ENCODE assay signal across 1 cellular context in the genomic region with DNA sequence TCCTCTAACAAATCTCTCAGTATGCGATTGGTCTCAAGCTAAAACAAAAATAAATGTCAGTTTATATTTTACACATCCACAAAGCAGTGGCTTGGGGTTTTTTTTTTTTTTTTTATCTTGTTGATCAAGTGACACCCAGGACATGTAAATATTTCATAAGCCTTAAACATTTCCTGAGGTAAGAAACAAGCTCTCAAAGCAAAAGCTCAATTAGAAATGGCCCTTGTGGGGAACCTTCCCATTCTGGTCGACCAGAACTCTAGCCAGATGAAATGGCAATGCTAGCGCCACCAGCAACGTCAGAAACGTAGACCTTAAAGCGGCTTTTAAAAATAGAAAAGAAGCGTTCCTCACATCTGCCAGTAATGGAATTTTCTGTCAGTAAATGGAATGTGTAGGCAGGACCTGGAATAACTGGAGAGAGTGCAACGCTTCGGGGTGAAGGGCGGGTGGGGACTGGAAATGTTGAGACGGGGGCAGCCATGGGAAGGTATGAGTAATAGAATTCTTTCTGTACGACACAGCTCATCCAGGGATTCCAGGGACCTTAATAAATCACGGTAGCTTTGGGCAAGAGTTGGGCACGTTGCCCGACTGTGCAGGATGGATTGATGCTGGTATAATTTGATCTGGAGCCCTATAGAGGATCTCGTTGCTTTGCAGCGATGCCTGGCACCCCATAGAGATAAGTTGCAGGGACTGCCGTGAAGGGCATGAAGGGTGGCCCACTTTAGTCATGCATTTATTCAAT.
TF ChIP-seq lines count a peak whose summit lies in the region.

No MANE protein-coding gene starts in this region.

TF ChIP-seq in endothelial cell of umbilical vein, 7 proteins besides CTCF, POLR2A, EP300 and RAD21:
- peak; percentile 84 for TF ChIP-seq POLR2AphosphoS5 (IDR thresholded peaks at IDR 0.05; ENCODE audit: insufficient read depth, low read depth, low read length)
- TF ChIP-seq, protein P1, sequence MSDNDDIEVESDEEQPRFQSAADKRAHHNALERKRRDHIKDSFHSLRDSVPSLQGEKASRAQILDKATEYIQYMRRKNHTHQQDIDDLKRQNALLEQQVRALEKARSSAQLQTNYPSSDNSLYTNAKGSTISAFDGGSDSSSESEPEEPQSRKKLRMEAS (IDR thresholded peaks at IDR 0.05; ENCODE audit: insufficient read depth, insufficient read length) = no peak
- TF ChIP-seq MYC (IDR thresholded peaks at IDR 0.05; ENCODE audit: low read depth, low read length) = no peak
- peak; percentile 29 for TF ChIP-seq GATA2 (IDR thresholded peaks at IDR 0.05; ENCODE audit: insufficient read depth, insufficient read length, low read depth, low read length)
- TF ChIP-seq FOS (IDR thresholded peaks at IDR 0.05; ENCODE audit: borderline replicate concordance, insufficient read depth, low read length) = peak; percentile 65
- TF ChIP-seq JUN (IDR thresholded peaks at IDR 0.05; ENCODE audit: borderline replicate concordance, insufficient read depth, insufficient read length, low read depth) = peak; percentile 87
- no peak for TF ChIP-seq EZH2 (IDR thresholded peaks at IDR 0.05; ENCODE audit: borderline replicate concordance, low read depth, low read length, severe bottlenecking)
